ENCODE assay signal across 27 cellular contexts in genomic region chr3:108234387-108234957, GRCh38. TPM values are rescaled to one million over a fixed set of nuclear protein-coding genes. Genes with fewer than 3 reads are reported as not detected.
DNase-seq lines count a peak whose midpoint lies in the region; ATAC-seq, FAIRE-seq and TF ChIP-seq lines count a peak whose summit lies in the region.
"Had no signal": no experiment of that assay in that cellular context is flagged by ENCODE, and none has a peak within 500 bp of the region (broad histone marks: within the 10 kb centered on the region; RNA-seq: fewer than 3 reads in every experiment).

No MANE protein-coding gene starts in this region.

- BruUV-seq in GM12878 (replicated peaks; lab: Mats Ljungman, UMichigan) = no TSS peak

- SMC1A ChIA-PET in GM12878 (lab: Charles Lee; ENCODE audit: uncharacterized antibody, unreplicated experiment) = no interaction called here

- DNase-seq in DMS 273 treated with DMSO at 0.1 percent for 48 hours (lab: John Stamatoyannopoulos, UW) (peak; percentile 85), NCI-H524 treated with DMSO at 0.1 percent for 48 hours (lab: John Stamatoyannopoulos, UW) (peak; percentile 96), GM12878 (ENCODE audit: low read depth, low spot score) (no peak), renal cortical epithelial cell (ENCODE audit: low read depth) (peak; percentile 42), NCI-H446 (lab: John Stamatoyannopoulos, UW) (no peak), sigmoid colon (no peak)
- DNase-seq in activated CD4-positive, alpha-beta T cell treated with anti-CD3 and anti-CD28 coated beads, Interleukin-2, amount 50 U/mL, for 48 hours = no peak
- DNase-seq: activated CD4-positive, alpha-beta T cell treated with anti-CD3 and anti-CD28 coated beads for 48 hours; activated CD8-positive, alpha-beta memory T cell treated with anti-CD3 and anti-CD28 coated beads for 24 hours; activated T-cell treated with anti-CD3 and anti-CD28 coated beads for 4 hours; amygdala; DMS79; hypothalamus; Kasumi-1; NCI-H1694 treated with DMSO at 0.1 percent for 48 hours; NCI-H510A; NK-92 treated with Interleukin-12 subunit alpha and Interleukin-12 subunit beta, amount 100 ng/mL, for 24 hours; pancreas; right cardiac atrium; stimulated activated CD4-positive, alpha-beta T cell treated with anti-CD3 and anti-CD28 coated beads, Interleukin-2, amount 100 ng/mL, for 48 hours; stomach; uterus had no signal

- no peaks in the 10 kb centered on the region for H3K27me3 ChIP-seq in GM12878 (replicated peaks in 1 of 2; ENCODE audit: control insufficient read depth in 2 of 2, insufficient read depth in 2 of 2, low read length in 1 of 2)
- H3K27me3 ChIP-seq in sigmoid colon = no peaks in the 10 kb centered on the region
- H3K27me3 ChIP-seq: BLaER1, pancreas, stomach, uterus had no signal

- RAD21 ChIA-PET in GM12878 (lab: Charles Lee; ENCODE audit: unreplicated experiment) = no interaction called here

- no peak for TF ChIP-seq POLR2A in GM12878 (IDR thresholded peaks at IDR 0.05; ENCODE audit: low read depth, low read length)
- TF ChIP-seq POLR2A in sigmoid colon (IDR thresholded peaks at IDR 0.05) = no peak

- no peaks in the 10 kb centered on the region for H3K9me3 ChIP-seq in GM12878 (replicated peaks; ENCODE audit: control insufficient read depth, insufficient read depth, low read length)
- H3K9me3 ChIP-seq in sigmoid colon = no peaks in the 10 kb centered on the region
- H3K9me3 ChIP-seq: BLaER1, pancreas, stomach, uterus had no signal

- H3K79me2 ChIP-seq in GM12878 (ENCODE audit: control insufficient read depth, insufficient read depth, low read length) = no peaks in the 10 kb centered on the region

- 35% methylated on average over 1 of the region's 1 CpG for WGBS in GM12878 (ENCODE audit: insufficient coverage, insufficient replicate concordance, low lambda C conversion rate, missing lambda C conversion rate)
- 83 to 97% methylated on average over 1 of the region's 1 CpG for WGBS in sigmoid colon, 2 donors

- FAIRE-seq in GM12878 (lab: Jason Lieb, UNC) = no peak
- FAIRE-seq: bronchial epithelial cell, G401.6, pancreas had no signal

- H3K4me2 ChIP-seq in GM12878 (ENCODE audit: control insufficient read depth, insufficient read depth) = no peak overlapping the region
- H3K4me2 ChIP-seq: BLaER1 had no signal

- H2AFZ ChIP-seq in GM12878 (ENCODE audit: control insufficient read depth, low read depth, low read length) = no peak overlapping the region

- POLR2A ChIA-PET in GM12878 (lab: Charles Lee) = interaction anchor here (1.2 kb wide), 1 partner anchor 11 kb away, joined by 3 read pairs; no protein-coding TSS in a partner anchor

- H3K4me1 ChIP-seq in GM12878 (ENCODE audit: control insufficient read depth, insufficient read depth, low read length) (no peaks in the 10 kb centered on the region), sigmoid colon (no peaks in the 10 kb centered on the region)
- H3K4me1 ChIP-seq: BLaER1, pancreas, stomach, uterus had no signal

- CTCF ChIA-PET in GM12878 (lab: Yijun Ruan, JAX) = interaction anchor here (0.9 to 1.0 kb wide), 2 partner anchors 10 to 77 kb away, joined by 3 read pairs; no protein-coding TSS in a partner anchor

- peak; percentile 61 for ATAC-seq in GM12878
- ATAC-seq: activated naive CD4-positive, alpha-beta T cell treated with anti-CD3 and anti-CD28 coated beads, Interleukin-2, amount 50 U/mL, for 72 hours; left lobe of liver; pancreas; right cardiac atrium had no signal

- H3K27ac ChIP-seq in GM12878 (ENCODE audit: control insufficient read depth, insufficient read depth) (no peak overlapping the region), sigmoid colon (no peak overlapping the region)
- H3K27ac ChIP-seq: BLaER1, pancreas, stomach, uterus had no signal

- H4K20me1 ChIP-seq in GM12878 (ENCODE audit: control insufficient read depth, insufficient read depth) = no peaks in the 10 kb centered on the region
- H4K20me1 ChIP-seq: BLaER1 had no signal

- intact Hi-C loops in GM12878 (cut with micrococcal nuclease; ENCODE audit: unreplicated experiment) = no loop called here
- intact Hi-C loops in sigmoid colon (cut with DNase I) = no loop called here

- TF ChIP-seq CTCF in GM12878 (IDR thresholded peaks at IDR 0.05 in 2 of 3, conservative IDR thresholded peaks at IDR 0.05 in 1 of 3; ENCODE audit: control insufficient read depth in 2 of 3, extremely low read depth in 1 of 3, insufficient read depth in 1 of 3, low read depth in 3 of 3, low read length in 3 of 3) (no peak), sigmoid colon (IDR thresholded peaks at IDR 0.05) (no peak)

- H3K36me3 ChIP-seq in GM12878 (ENCODE audit: control insufficient read depth in 2 of 2, insufficient read depth in 2 of 2, low read length in 1 of 2) (no peaks in the 10 kb centered on the region), sigmoid colon (no peaks in the 10 kb centered on the region)
- H3K36me3 ChIP-seq: BLaER1, pancreas, stomach, uterus had no signal

- H3K9ac ChIP-seq in GM12878 (ENCODE audit: control insufficient read depth, insufficient read depth, low read length) = no peak overlapping the region
- H3K9ac ChIP-seq: BLaER1 had no signal

- H3K4me3 ChIP-seq in GM12878 (no peak overlapping the region), sigmoid colon (no peak overlapping the region)
- H3K4me3 ChIP-seq: BLaER1, pancreas, stomach, uterus had no signal

- no peak for TF ChIP-seq RAD21 in GM12878 (IDR thresholded peaks at IDR 0.05; ENCODE audit: insufficient read depth, low read depth, low read length)

- in situ Hi-C loops in GM12878 (cut with MboI) = no loop called here

- no peak for TF ChIP-seq EP300 in GM12878 (IDR thresholded peaks at IDR 0.05; ENCODE audit: borderline replicate concordance in 1 of 2, control insufficient read depth in 1 of 2, low read depth in 2 of 2, low read length in 2 of 2)
- TF ChIP-seq EP300 in sigmoid colon (IDR thresholded peaks at IDR 0.05) = no peak

TF ChIP-seq in GM12878, 131 proteins besides CTCF, POLR2A, EP300 and RAD21 (continues in another document):
- TF ChIP-seq GABPA (IDR thresholded peaks at IDR 0.05; ENCODE audit: low read depth) = no peak
- TF ChIP-seq POU2F2 (IDR thresholded peaks at IDR 0.05; ENCODE audit: borderline replicate concordance, low read depth, low read length) = no peak
- TF ChIP-seq EGR1 (IDR thresholded peaks at IDR 0.05; ENCODE audit: borderline replicate concordance in 1 of 2, low read depth in 2 of 2, low read length in 2 of 2) = no peak
- TF ChIP-seq RELB (IDR thresholded peaks at IDR 0.05; ENCODE audit: low read depth) = no peak
- TF ChIP-seq PKNOX1 (IDR thresholded peaks at IDR 0.05) = no peak
- TF ChIP-seq HDGF (IDR thresholded peaks at IDR 0.05) = no peak
- TF ChIP-seq PAX5 (IDR thresholded peaks at IDR 0.05; ENCODE audit: borderline replicate concordance, low read depth, low read length) = no peak
- TF ChIP-seq CBFB (IDR thresholded peaks at IDR 0.05; ENCODE audit: low read depth) = no peak
- no peak for TF ChIP-seq LARP7 (IDR thresholded peaks at IDR 0.05)
- no peak for TF ChIP-seq SUZ12 (IDR thresholded peaks at IDR 0.05; ENCODE audit: unreplicated experiment)

RNA-seq across cellular contexts. Expression of gene IFT57, which starts 12.2 kb away (rescaled TPM):
- total RNA-seq in GM12878 (2013; cell fraction: nucleolus; rRNA removed) = 9.8 and 12.7 TPM in 2 replicates
- total RNA-seq in GM12878 (2014; rRNA removed) (8.2 and 10.7 TPM in 2 replicates), GM12878 (2014; rRNA removed; fragmentation: Illumina TruSeq; extraction: Trizol) (5.8 and 6.6 TPM in 2 replicates), GM12878 (2021) (9.0 and 9.3 TPM in 2 replicates), renal cortical epithelial cell (58.5 and 77.2 TPM in 2 replicates), sigmoid colon (10 to 100 TPM; 38.8 to 49.6 (median 44.0) TPM)
- 3.3 TPM for polyA plus RNA-seq in GM12878 (2011; ENCODE audit: low read depth)
- polyA plus RNA-seq in GM12878 (2011; rRNA removed) (13.3 and 18.5 TPM in 2 replicates), GM12878 (2014; fragmentation: Illumina TruSeq; extraction: Trizol) (6.8 and 9.7 TPM in 2 replicates), GM12878 (2014; fragmentation: Nextera tagmentation; extraction: Ambion mirVana) (1 to 10 TPM; 1.8 to 2.8 TPM), GM12878 (2014; rRNA removed) (6.4 and 7.5 TPM in 2 replicates), GM12878 (2016; fragmentation: Nextera tagmentation; extraction: Ambion mirVana) (10 to 100 TPM; 23.2 to 25.0 TPM), sigmoid colon (10 to 100 TPM; 34.4 to 55.0 (median 38.4) TPM)
- 7.5 and 11.7 TPM in 2 replicates for polyA plus RNA-seq in GM12878 (2011; cell fraction: cytosol; rRNA removed)
- polyA plus RNA-seq in GM12878 (2011; cell fraction: nucleus; rRNA removed) = 9.2 and 9.9 TPM in 2 replicates
- 8.1 and 10.0 TPM in 2 replicates for polyA plus RNA-seq in GM12878 (2012)
- 8.6 and 10.4 TPM in 2 replicates for polyA minus RNA-seq in GM12878 (2011; rRNA and poly(A)+ RNA removed)
- polyA minus RNA-seq in GM12878 (2011; cell fraction: cytosol; rRNA and poly(A)+ RNA removed) = 2.9 and 4.5 TPM in 2 replicates
- polyA minus RNA-seq in GM12878 (2011; cell fraction: nucleus; rRNA and poly(A)+ RNA removed) = 6.3 and 10.7 TPM in 2 replicates

Comparison
In these comparisons a context has a peak if more than half of its experiments do, and no peak if none do; other contexts are left out.
1. DNase-seq: peak in DMS 273 treated with DMSO at 0.1 percent for 48 hours (single experiment), NCI-H524 treated with DMSO at 0.1 percent for 48 hours (single experiment) and renal cortical epithelial cell (single experiment); none in GM12878 (single experiment), NCI-H446 (0 of 2), sigmoid colon (single experiment) and activated CD4-positive, alpha-beta T cell treated with anti-CD3 and anti-CD28 coated beads, Interleukin-2, amount 50 U/mL, for 48 hours (0 of 2).